Comparison of ENCODE assay signal across 1 cellular context in genomic region chr18:9790261-9790660, GRCh38.
TF ChIP-seq lines count a peak whose summit lies in the region.

No MANE protein-coding gene starts in this region.

TF ChIP-seq in GM23338, 12 proteins besides CTCF, POLR2A, EP300 and RAD21 (continued from another document):
- TF ChIP-seq, protein P1, sequence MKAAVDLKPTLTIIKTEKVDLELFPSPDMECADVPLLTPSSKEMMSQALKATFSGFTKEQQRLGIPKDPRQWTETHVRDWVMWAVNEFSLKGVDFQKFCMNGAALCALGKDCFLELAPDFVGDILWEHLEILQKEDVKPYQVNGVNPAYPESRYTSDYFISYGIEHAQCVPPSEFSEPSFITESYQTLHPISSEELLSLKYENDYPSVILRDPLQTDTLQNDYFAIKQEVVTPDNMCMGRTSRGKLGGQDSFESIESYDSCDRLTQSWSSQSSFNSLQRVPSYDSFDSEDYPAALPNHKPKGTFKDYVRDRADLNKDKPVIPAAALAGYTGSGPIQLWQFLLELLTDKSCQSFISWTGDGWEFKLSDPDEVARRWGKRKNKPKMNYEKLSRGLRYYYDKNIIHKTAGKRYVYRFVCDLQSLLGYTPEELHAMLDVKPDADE (IDR thresholded peaks at IDR 0.05) = no peak
- TF ChIP-seq, protein P2, sequence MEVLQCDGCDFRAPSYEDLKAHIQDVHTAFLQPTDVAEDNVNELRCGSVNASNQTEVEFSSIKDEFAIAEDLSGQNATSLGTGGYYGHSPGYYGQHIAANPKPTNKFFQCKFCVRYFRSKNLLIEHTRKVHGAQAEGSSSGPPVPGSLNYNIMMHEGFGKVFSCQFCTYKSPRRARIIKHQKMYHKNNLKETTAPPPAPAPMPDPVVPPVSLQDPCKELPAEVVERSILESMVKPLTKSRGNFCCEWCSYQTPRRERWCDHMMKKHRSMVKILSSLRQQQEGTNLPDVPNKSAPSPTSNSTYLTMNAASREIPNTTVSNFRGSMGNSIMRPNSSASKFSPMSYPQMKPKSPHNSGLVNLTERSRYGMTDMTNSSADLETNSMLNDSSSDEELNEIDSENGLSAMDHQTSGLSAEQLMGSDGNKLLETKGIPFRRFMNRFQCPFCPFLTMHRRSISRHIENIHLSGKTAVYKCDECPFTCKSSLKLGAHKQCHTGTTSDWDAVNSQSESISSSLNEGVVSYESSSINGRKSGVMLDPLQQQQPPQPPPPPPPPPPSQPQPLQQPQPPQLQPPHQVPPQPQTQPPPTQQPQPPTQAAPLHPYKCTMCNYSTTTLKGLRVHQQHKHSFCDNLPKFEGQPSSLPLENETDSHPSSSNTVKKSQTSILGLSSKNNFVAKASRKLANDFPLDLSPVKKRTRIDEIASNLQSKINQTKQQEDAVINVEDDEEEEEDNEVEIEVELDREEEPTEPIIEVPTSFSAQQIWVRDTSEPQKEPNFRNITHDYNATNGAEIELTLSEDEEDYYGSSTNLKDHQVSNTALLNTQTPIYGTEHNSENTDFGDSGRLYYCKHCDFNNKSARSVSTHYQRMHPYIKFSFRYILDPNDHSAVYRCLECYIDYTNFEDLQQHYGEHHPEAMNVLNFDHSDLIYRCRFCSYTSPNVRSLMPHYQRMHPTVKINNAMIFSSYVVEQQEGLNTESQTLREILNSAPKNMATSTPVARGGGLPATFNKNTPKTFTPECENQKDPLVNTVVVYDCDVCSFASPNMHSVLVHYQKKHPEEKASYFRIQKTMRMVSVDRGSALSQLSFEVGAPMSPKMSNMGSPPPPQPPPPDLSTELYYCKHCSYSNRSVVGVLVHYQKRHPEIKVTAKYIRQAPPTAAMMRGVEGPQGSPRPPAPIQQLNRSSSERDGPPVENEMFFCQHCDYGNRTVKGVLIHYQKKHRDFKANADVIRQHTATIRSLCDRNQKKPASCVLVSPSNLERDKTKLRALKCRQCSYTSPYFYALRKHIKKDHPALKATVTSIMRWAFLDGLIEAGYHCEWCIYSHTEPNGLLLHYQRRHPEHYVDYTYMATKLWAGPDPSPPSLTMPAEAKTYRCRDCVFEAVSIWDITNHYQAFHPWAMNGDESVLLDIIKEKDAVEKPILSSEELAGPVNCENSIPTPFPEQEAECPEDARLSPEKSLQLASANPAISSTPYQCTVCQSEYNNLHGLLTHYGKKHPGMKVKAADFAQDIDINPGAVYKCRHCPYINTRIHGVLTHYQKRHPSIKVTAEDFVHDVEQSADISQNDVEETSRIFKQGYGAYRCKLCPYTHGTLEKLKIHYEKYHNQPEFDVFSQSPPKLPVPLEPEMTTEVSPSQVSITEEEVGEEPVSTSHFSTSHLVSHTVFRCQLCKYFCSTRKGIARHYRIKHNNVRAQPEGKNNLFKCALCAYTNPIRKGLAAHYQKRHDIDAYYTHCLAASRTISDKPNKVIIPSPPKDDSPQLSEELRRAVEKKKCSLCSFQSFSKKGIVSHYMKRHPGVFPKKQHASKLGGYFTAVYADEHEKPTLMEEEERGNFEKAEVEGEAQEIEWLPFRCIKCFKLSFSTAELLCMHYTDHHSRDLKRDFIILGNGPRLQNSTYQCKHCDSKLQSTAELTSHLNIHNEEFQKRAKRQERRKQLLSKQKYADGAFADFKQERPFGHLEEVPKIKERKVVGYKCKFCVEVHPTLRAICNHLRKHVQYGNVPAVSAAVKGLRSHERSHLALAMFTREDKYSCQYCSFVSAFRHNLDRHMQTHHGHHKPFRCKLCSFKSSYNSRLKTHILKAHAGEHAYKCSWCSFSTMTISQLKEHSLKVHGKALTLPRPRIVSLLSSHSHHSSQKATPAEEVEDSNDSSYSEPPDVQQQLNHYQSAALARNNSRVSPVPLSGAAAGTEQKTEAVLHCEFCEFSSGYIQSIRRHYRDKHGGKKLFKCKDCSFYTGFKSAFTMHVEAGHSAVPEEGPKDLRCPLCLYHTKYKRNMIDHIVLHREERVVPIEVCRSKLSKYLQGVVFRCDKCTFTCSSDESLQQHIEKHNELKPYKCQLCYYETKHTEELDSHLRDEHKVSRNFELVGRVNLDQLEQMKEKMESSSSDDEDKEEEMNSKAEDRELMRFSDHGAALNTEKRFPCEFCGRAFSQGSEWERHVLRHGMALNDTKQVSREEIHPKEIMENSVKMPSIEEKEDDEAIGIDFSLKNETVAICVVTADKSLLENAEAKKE (CRISPR knock-in tag; IDR thresholded peaks at IDR 0.05) = no peak
